1 cellular context compared by ENCODE assay signal in genomic region chr6:36200998-36201596, GRCh38.
A peak's percentile ranks its signal among the peaks of the same experiment; 100 is the strongest.
TF ChIP-seq lines count a peak whose summit lies in the region.

No MANE protein-coding gene starts in this region.

TF ChIP-seq in HepG2, 621 proteins besides CTCF, POLR2A, EP300 and RAD21 (continued from another document):
- TF ChIP-seq, protein P1, sequence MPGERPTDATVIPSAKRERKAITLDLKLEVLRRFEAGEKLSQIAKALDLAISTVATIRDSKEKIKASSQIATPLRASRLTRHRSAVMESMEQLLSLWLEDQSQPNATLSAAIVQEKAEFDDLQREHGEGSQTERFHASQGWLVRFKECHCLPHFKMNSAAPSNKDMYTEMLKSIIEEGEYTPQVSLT (CRISPR knock-in tag; IDR thresholded peaks at IDR 0.05; ENCODE audit: borderline replicate concordance, low read depth): no peak
- TF ChIP-seq HMG20B (CRISPR knock-in tag; conservative IDR thresholded peaks at IDR 0.05): no peak
- TF ChIP-seq NONO (IDR thresholded peaks at IDR 0.05): no peak
- TF ChIP-seq NONO (CRISPR knock-in tag; conservative IDR thresholded peaks at IDR 0.05): no peak
- no peak for TF ChIP-seq RXRB (CRISPR knock-in tag; IDR thresholded peaks at IDR 0.05; ENCODE audit: borderline replicate concordance)
- TF ChIP-seq DMAP1 (CRISPR knock-in tag; IDR thresholded peaks at IDR 0.05): no peak
- no peak for TF ChIP-seq ZNF713 (CRISPR knock-in tag; IDR thresholded peaks at IDR 0.05)
- TF ChIP-seq ZC3H13 (CRISPR knock-in tag; IDR thresholded peaks at IDR 0.05): peak; percentile 64; the same call in 1 of the 2 replicates
- 0 out of 2 replicates have a peak, but pooled peaks have one; percentile 11 for TF ChIP-seq RBFOX2 (IDR thresholded peaks at IDR 0.05; ENCODE audit: low read depth, low read length)
- TF ChIP-seq SNAPC2 (CRISPR knock-in tag; IDR thresholded peaks at IDR 0.05): no peak
- TF ChIP-seq ZNF3 (CRISPR knock-in tag; IDR thresholded peaks at IDR 0.05): no peak
- TF ChIP-seq GPN1 (CRISPR knock-in tag; IDR thresholded peaks at IDR 0.05; ENCODE audit: borderline replicate concordance): no peak
- TF ChIP-seq, protein P2, sequence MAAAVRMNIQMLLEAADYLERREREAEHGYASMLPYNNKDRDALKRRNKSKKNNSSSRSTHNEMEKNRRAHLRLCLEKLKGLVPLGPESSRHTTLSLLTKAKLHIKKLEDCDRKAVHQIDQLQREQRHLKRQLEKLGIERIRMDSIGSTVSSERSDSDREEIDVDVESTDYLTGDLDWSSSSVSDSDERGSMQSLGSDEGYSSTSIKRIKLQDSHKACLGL (CRISPR knock-in tag; IDR thresholded peaks at IDR 0.05): 0 out of 2 replicates have a peak, but pooled peaks have one; percentile 22
